In genomic region chr6:3231213-3232016, GRCh38 we compare ENCODE assay signal across 1 cellular context.
TF ChIP-seq lines count a peak whose summit lies in the region.

No MANE protein-coding gene starts in this region.

TF ChIP-seq in HepG2, 621 proteins besides CTCF, POLR2A, EP300 and RAD21 (continued from another document and continues in another):
- TF ChIP-seq SKI (IDR thresholded peaks at IDR 0.05; ENCODE audit: partially characterized antibody): peak; percentile 10
- TF ChIP-seq ERF (CRISPR knock-in tag; IDR thresholded peaks at IDR 0.05): peak; percentile 47; the same call in 1 of the 2 replicates
- peak; percentile 34; the same call in 1 of the 2 replicates for TF ChIP-seq SMAD9 (CRISPR knock-in tag; IDR thresholded peaks at IDR 0.05)
- no peak for TF ChIP-seq SRF (IDR thresholded peaks at IDR 0.05; ENCODE audit: low read depth, low read length)
- no peak for TF ChIP-seq WIZ (CRISPR knock-in tag; IDR thresholded peaks at IDR 0.05)
- peak; percentile 47; the same call in 1 of the 2 replicates for TF ChIP-seq ZFP1 (CRISPR knock-in tag; IDR thresholded peaks at IDR 0.05)
- TF ChIP-seq ZNF296 (CRISPR knock-in tag; conservative IDR thresholded peaks at IDR 0.05): no peak
- no peak for TF ChIP-seq ZNF460 (CRISPR knock-in tag; IDR thresholded peaks at IDR 0.05; ENCODE audit: borderline replicate concordance)
- peak; percentile 76 for TF ChIP-seq SRSF1 (optimal IDR thresholded peaks at IDR 0.05; ENCODE audit: low read depth, low read length)
- TF ChIP-seq GATAD2A (CRISPR knock-in tag; IDR thresholded peaks at IDR 0.05): peak; percentile 79
- TF ChIP-seq POLR2AphosphoS5 (IDR thresholded peaks at IDR 0.05; ENCODE audit: low read depth, low read length): 0 out of 2 replicates have a peak, but pooled peaks have one; percentile 25
- peak; percentile 81 for TF ChIP-seq REPIN1 (CRISPR knock-in tag; IDR thresholded peaks at IDR 0.05; ENCODE audit: borderline replicate concordance, low read depth)
- TF ChIP-seq PHF20 (CRISPR knock-in tag; IDR thresholded peaks at IDR 0.05): peak; percentile 25; the same call in 1 of the 2 replicates
- peak; percentile 84; the same call in 1 of the 2 replicates for TF ChIP-seq ZBTB4 (CRISPR knock-in tag; IDR thresholded peaks at IDR 0.05; ENCODE audit: borderline replicate concordance)
- 0 out of 2 replicates have a peak, but pooled peaks have one; percentile 64 for TF ChIP-seq ZNF615 (CRISPR knock-in tag; IDR thresholded peaks at IDR 0.05; ENCODE audit: borderline replicate concordance)
- peak; percentile 33; the same call in 1 of the 2 replicates for TF ChIP-seq CEBPG (CRISPR knock-in tag; IDR thresholded peaks at IDR 0.05)
- peak; percentile 82 for TF ChIP-seq ZNF280D (CRISPR knock-in tag; IDR thresholded peaks at IDR 0.05)
- TF ChIP-seq ZMYM2 (CRISPR knock-in tag; IDR thresholded peaks at IDR 0.05): 0 out of 2 replicates have a peak, but pooled peaks have one; percentile 33
- TF ChIP-seq BRD4 (CRISPR knock-in tag; IDR thresholded peaks at IDR 0.05): peak; percentile 18; the same call in 1 of the 2 replicates
- TF ChIP-seq ZSCAN5A (CRISPR knock-in tag; IDR thresholded peaks at IDR 0.05; ENCODE audit: borderline replicate concordance): no peak
- TF ChIP-seq ZFP90 (CRISPR knock-in tag; IDR thresholded peaks at IDR 0.05; ENCODE audit: borderline replicate concordance): no peak
- TF ChIP-seq ZNF772 (CRISPR knock-in tag; IDR thresholded peaks at IDR 0.05): peak; percentile 94
- TF ChIP-seq NFIB (CRISPR knock-in tag; IDR thresholded peaks at IDR 0.05; ENCODE audit: borderline replicate concordance): no peak
- no peak for TF ChIP-seq CERS6 (CRISPR knock-in tag; IDR thresholded peaks at IDR 0.05)
- TF ChIP-seq ZGPAT (CRISPR knock-in tag; IDR thresholded peaks at IDR 0.05): peak; percentile 78
- no peak for TF ChIP-seq JDP2 (CRISPR knock-in tag; IDR thresholded peaks at IDR 0.05; ENCODE audit: borderline replicate concordance)
- TF ChIP-seq ZNF414 (CRISPR knock-in tag; IDR thresholded peaks at IDR 0.05): no peak
- TF ChIP-seq HIC2 (CRISPR knock-in tag; IDR thresholded peaks at IDR 0.05; ENCODE audit: low read depth): 0 out of 2 replicates have a peak, but pooled peaks have one; percentile 10
- peak; percentile 66; the same call in 1 of the 2 replicates for TF ChIP-seq CHD2 (IDR thresholded peaks at IDR 0.05; ENCODE audit: low read depth, low read length)
- peak; percentile 56; the same call in 1 of the 2 replicates for TF ChIP-seq TARDBP (CRISPR knock-in tag; IDR thresholded peaks at IDR 0.05)
- TF ChIP-seq ZNF10 (CRISPR knock-in tag; IDR thresholded peaks at IDR 0.05; ENCODE audit: borderline replicate concordance, low read depth): no peak
- TF ChIP-seq ZNF274 (CRISPR knock-in tag; IDR thresholded peaks at IDR 0.05): peak; percentile 45; the same call in 1 of the 2 replicates
- TF ChIP-seq ZNF18 (CRISPR knock-in tag; IDR thresholded peaks at IDR 0.05; ENCODE audit: insufficient replicate concordance): peak; percentile 25
- no peak for TF ChIP-seq HNRNPH1 (optimal IDR thresholded peaks at IDR 0.05; ENCODE audit: low read depth, low read length)
- TF ChIP-seq MAZ (IDR thresholded peaks at IDR 0.05; ENCODE audit: borderline replicate concordance, low read depth, low read length): no peak
- peak; percentile 61; the same call in 1 of the 2 replicates for TF ChIP-seq MAZ (CRISPR knock-in tag; IDR thresholded peaks at IDR 0.05; ENCODE audit: low read depth)
- TF ChIP-seq CEBPZ (IDR thresholded peaks at IDR 0.05; ENCODE audit: low read length): no peak
- no peak for TF ChIP-seq NBN (conservative IDR thresholded peaks at IDR 0.05)
- peak; percentile 36 for TF ChIP-seq RBM39 (IDR thresholded peaks at IDR 0.05; ENCODE audit: low read depth, low read length, poor library complexity, severe bottlenecking)
- TF ChIP-seq ZNF563 (CRISPR knock-in tag; IDR thresholded peaks at IDR 0.05): peak; percentile 74
- peak; percentile 86; the same call in 1 of the 2 replicates for TF ChIP-seq EED (CRISPR knock-in tag; IDR thresholded peaks at IDR 0.05)
- 0 out of 2 replicates have a peak, but pooled peaks have one; percentile 37 for TF ChIP-seq E2F5 (CRISPR knock-in tag; conservative IDR thresholded peaks at IDR 0.05)
